ENCODE assay signal across 30 cellular contexts in the genomic region with DNA sequence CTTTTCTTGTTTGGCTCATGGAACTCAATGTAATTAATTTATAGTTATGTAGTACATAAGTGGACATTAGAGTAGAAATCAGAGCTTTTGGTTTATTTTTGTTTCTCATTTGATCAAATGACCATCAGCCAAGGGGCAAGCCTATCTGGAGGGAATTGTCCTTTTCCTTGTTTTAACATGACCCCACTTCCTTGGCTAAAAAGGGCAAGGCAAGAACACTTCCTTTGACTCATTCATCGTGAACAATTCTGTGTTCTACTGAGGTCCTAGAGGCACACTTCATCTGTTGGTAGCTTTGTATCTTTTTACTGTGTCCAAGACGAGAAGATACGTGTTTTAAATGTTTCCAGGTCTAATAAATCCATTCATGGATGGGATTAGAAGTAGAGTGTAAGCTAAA.
"Had no signal": no experiment of that assay in that cellular context is flagged by ENCODE, and none has a peak within 500 bp of the region (broad histone marks: within the 10 kb centered on the region; RNA-seq: fewer than 3 reads in every experiment).

No MANE protein-coding gene starts in this region.

- H2AFZ ChIP-seq: neural progenitor cell, parathyroid adenoma had no signal

- DNase-seq: hypothalamus; immature natural killer cell; kidney; left colon; left lung; mesendoderm; naive B cell; natural killer cell; nephron progenitor cell; occipital lobe; retina; right cardiac atrium; stimulated activated CD4-positive, alpha-beta T cell treated with anti-CD3 and anti-CD28 coated beads, Interleukin-12 subunit alpha, Interleukin-12 subunit beta, amount 100 ng/mL, for 4 hours; stimulated activated CD4-positive, alpha-beta T cell treated with anti-CD3 and anti-CD28 coated beads, Interleukin-15, amount 100 ng/mL, for 24 hours; stimulated activated CD4-positive, alpha-beta T cell treated with anti-CD3 and anti-CD28 coated beads, Interleukin-2, amount 100 ng/mL, for 24 hours; stimulated activated CD4-positive, alpha-beta T cell treated with anti-CD3 and anti-CD28 coated beads, Interleukin-4, amount 100 ng/mL, for 1 hour; stimulated activated naive B cell treated with anti-CD40 and anti-IgM and Interleukin-4, amounts not matched to agents 10 μg/mL and 1 μg/mL and 100 μg/mL, for 72 hours; stimulated activated naive CD8-positive, alpha-beta T cell treated with anti-CD3 and anti-CD28 coated beads, Interleukin-15, Interleukin-2, amounts not matched to agents 100 U/mL and 50 U/mL, for 24 hours; stomach; testis; thyroid gland; transverse colon; upper lobe of left lung had no signal

- H3K4me2 ChIP-seq: neural progenitor cell had no signal

- H3K27me3 ChIP-seq: left lung, neural progenitor cell, neutrophil, stomach, testis, thyroid gland, transverse colon, upper lobe of left lung, vagina had no signal

- H3K9ac ChIP-seq: neural progenitor cell, parathyroid adenoma had no signal

- H3K27ac ChIP-seq: left lung, neural progenitor cell, neutrophil, parathyroid adenoma, skin epidermis, stomach, testis, thyroid gland, transverse colon, upper lobe of left lung, vagina had no signal

- H3K36me3 ChIP-seq: left lung, neural progenitor cell, neutrophil, thyroid gland, transverse colon, upper lobe of left lung, vagina had no signal

- FAIRE-seq: islet of Langerhans, kidney had no signal

- H3K4me3 ChIP-seq: left lung, lung, neural progenitor cell, skin epidermis, stomach, testis, thyroid gland, transverse colon, upper lobe of left lung, vagina had no signal

- H3K79me2 ChIP-seq: parathyroid adenoma had no signal

- H3K4me1 ChIP-seq: left lung, neural progenitor cell, parathyroid adenoma, testis, vagina had no signal

- H3K9me3 ChIP-seq: left lung, neutrophil, stomach, testis, thyroid gland, transverse colon, upper lobe of left lung, vagina had no signal
